ENCODE assay signal across 18 cellular contexts in the genomic region with DNA sequence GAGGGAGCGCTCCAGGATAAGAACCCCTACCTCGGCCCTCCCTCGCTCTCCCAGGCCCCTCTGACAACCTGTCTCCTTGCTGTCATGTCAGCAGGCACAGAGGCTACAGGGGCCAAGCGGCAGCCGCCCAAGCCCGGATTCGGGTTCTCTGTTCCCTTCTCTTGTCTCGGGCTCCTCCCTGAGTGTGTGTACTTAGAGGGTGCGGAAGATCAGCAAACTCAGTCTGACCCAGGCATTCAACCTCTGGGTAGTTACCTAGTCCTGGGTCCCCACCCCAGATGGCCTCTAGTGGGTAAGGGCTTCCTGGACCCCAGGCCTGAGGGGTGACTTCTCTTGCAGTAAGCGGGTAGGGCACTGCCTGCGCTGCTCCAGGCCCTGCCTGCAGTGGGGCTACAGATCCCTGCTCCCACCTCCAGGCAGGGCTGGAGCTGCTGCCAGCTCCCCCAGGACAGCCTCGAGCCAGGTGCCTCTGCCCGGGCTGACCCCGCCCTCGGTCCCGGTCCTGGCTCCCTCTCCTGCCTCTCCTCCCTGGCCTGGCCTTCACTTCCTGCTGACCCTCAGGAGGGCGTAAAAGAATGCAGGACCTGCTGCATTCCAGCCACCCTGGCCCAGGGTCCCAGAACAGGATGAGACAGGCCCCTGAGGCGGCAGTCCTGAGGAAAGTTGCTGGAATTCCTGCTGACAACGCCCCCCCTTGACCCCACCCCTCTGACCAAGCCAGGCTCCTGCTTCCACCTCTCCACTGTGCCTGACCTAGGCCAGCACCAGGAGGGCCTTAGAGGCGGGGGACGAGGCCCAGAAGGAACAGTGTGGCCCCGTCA. TPM values are rescaled to one million over a fixed set of nuclear protein-coding genes. Genes with fewer than 3 reads are reported as not detected.
DNase-seq lines count a peak whose midpoint lies in the region; ATAC-seq and TF ChIP-seq lines count a peak whose summit lies in the region.
"Had no signal": no experiment of that assay in that cellular context is flagged by ENCODE, and none has a peak within 500 bp of the region (broad histone marks: within the 10 kb centered on the region; RNA-seq: fewer than 3 reads in every experiment).

No MANE protein-coding gene starts in this region.

- no peak overlapping the region for H3K9ac ChIP-seq in neural cell (ENCODE audit: low read length)

- H3F3A ChIP-seq in neural cell (ENCODE audit: insufficient read depth, low read length, poor library complexity, severe bottlenecking): no peaks in the 10 kb centered on the region

- no peak overlapping the region for H3K27ac ChIP-seq in neural cell (ENCODE audit: low read length)
- H3K27ac ChIP-seq: foreskin keratinocyte had no signal

- no peak for TF ChIP-seq CTCF in natural killer cell (IDR thresholded peaks at IDR 0.05)
- TF ChIP-seq CTCF in glutamatergic neuron (IDR thresholded peaks at IDR 0.05; ENCODE audit: partially characterized antibody, unreplicated experiment): no peak
- TF ChIP-seq CTCF in neural cell (IDR thresholded peaks at IDR 0.05; ENCODE audit: poor library complexity, severe bottlenecking): no peak

- no peaks in the 10 kb centered on the region for H3K9me2 ChIP-seq in neural cell (ENCODE audit: insufficient read depth, low read length)

- DNase-seq in natural killer cell: no peak
- no peak for DNase-seq in natural killer cell treated with Interleukin-12 subunit alpha and Interleukin-12 subunit beta and Interleukin-15 and Interleukin-18, amount 100 ng/mL, for 72 hours (ENCODE audit: low spot score)
- peak; percentile 17 for DNase-seq in glutamatergic neuron
- DNase-seq in OCI-M1 (lab: John Stamatoyannopoulos, UW): no peak
- DNase-seq in COR-L47 (lab: John Stamatoyannopoulos, UW): no peak
- DNase-seq: ACHN; activated CD8-positive, alpha-beta T cell treated with anti-CD3 and anti-CD28 coated beads for 36 hours; CD8-positive, alpha-beta memory T cell; foreskin keratinocyte; midbrain; NCI-H1436; SHP77 treated with DMSO at 0.1 percent for 48 hours had no signal

- no peaks in the 10 kb centered on the region for H3K27me3 ChIP-seq in neural cell (ENCODE audit: insufficient read depth, low read depth, low read length)
- H3K27me3 ChIP-seq: adrenal gland had no signal

- H3K36me3 ChIP-seq in neural cell (ENCODE audit: insufficient read depth, low read length): no peaks in the 10 kb centered on the region

- H3K79me2 ChIP-seq in neural cell (replicated peaks; ENCODE audit: insufficient read depth, low read length): peaks cover 33% of the 10 kb centered on the region

- peaks cover 5 to 12% of the 10 kb centered on the region in 2 donors for H3K4me1 Mint-ChIP-seq in natural killer cell
- H3K4me1 Mint-ChIP-seq in natural killer cell treated with Interleukin-12 subunit alpha and Interleukin-12 subunit beta and Interleukin-15 and Interleukin-18, amount 100 ng/mL, for 72 hours (ENCODE audit: low read depth in 2 of 2): peaks cover 0 to 9% of the 10 kb centered on the region in 2 donors
- H3K4me1 Mint-ChIP-seq in glutamatergic neuron (ENCODE audit: low read depth, unreplicated experiment): peaks cover 8% of the 10 kb centered on the region

- H3K4me3 Mint-ChIP-seq in natural killer cell (peak overlapping the region; percentile 40), glutamatergic neuron (ENCODE audit: unreplicated experiment) (no peak overlapping the region)
- no peak overlapping the region for H3K4me3 Mint-ChIP-seq in natural killer cell treated with Interleukin-12 subunit alpha and Interleukin-12 subunit beta and Interleukin-15 and Interleukin-18, amount 100 ng/mL, for 72 hours
- H3K4me3 Mint-ChIP-seq: activated CD8-positive, alpha-beta T cell treated with anti-CD3 and anti-CD28 coated beads for 36 hours; CD8-positive, alpha-beta memory T cell; central memory CD8-positive, alpha-beta T cell; stimulated activated naive CD8-positive, alpha-beta T cell treated with anti-CD3 and anti-CD28 coated beads, Interleukin-15, Interleukin-2, amounts not matched to agents 100 ng/mL and 50 ng/mL, for 24 hours had no signal

- H4K20me1 ChIP-seq in neural cell (ENCODE audit: insufficient read depth): no peaks in the 10 kb centered on the region

- intact Hi-C loops in natural killer cell (cut with micrococcal nuclease): no loop called here

- H3K4me2 ChIP-seq in neural cell (ENCODE audit: low read length): no peak overlapping the region

- H3K36me3 Mint-ChIP-seq in natural killer cell: no peaks in the 10 kb centered on the region
- no peaks in the 10 kb centered on the region for H3K36me3 Mint-ChIP-seq in natural killer cell treated with Interleukin-12 subunit alpha and Interleukin-12 subunit beta and Interleukin-15 and Interleukin-18, amount 100 ng/mL, for 72 hours
- no peaks in the 10 kb centered on the region for H3K36me3 Mint-ChIP-seq in glutamatergic neuron (ENCODE audit: unreplicated experiment)
- H3K36me3 Mint-ChIP-seq: CD8-positive, alpha-beta memory T cell had no signal

- no peak for TF ChIP-seq EP300 in neural cell (conservative IDR thresholded peaks at IDR 0.05; ENCODE audit: poor library complexity, severe bottlenecking)

- no peaks in the 10 kb centered on the region for H3K9me3 Mint-ChIP-seq in natural killer cell
- no peaks in the 10 kb centered on the region for H3K9me3 Mint-ChIP-seq in natural killer cell treated with Interleukin-12 subunit alpha and Interleukin-12 subunit beta and Interleukin-15 and Interleukin-18, amount 100 ng/mL, for 72 hours
- peaks cover 12% of the 10 kb centered on the region for H3K9me3 Mint-ChIP-seq in glutamatergic neuron (ENCODE audit: unreplicated experiment)
- H3K9me3 Mint-ChIP-seq: activated CD8-positive, alpha-beta T cell treated with anti-CD3 and anti-CD28 coated beads for 36 hours; CD8-positive, alpha-beta memory T cell; central memory CD8-positive, alpha-beta T cell; stimulated activated naive CD8-positive, alpha-beta T cell treated with anti-CD3 and anti-CD28 coated beads, Interleukin-15, Interleukin-2, amounts not matched to agents 100 ng/mL and 50 ng/mL, for 24 hours had no signal

- peak overlapping the region; percentile 93 for H3K4me3 ChIP-seq in neural cell (ENCODE audit: low read length)
- H3K4me3 ChIP-seq: adrenal gland had no signal

- no peaks in the 10 kb centered on the region for H3K9me3 ChIP-seq in neural cell (ENCODE audit: low read length)
- H3K9me3 ChIP-seq: adrenal gland had no signal

- TF ChIP-seq RAD21 in neural cell (conservative IDR thresholded peaks at IDR 0.05): no peak

- H2AFZ ChIP-seq in neural cell (ENCODE audit: low read depth, low read length): no peak overlapping the region

- H3K27me3 Mint-ChIP-seq in natural killer cell (ENCODE audit: low read depth in 2 of 2): peaks cover 12 to 17% of the 10 kb centered on the region in 2 donors
- peaks cover 9 to 10% of the 10 kb centered on the region in 2 donors for H3K27me3 Mint-ChIP-seq in natural killer cell treated with Interleukin-12 subunit alpha and Interleukin-12 subunit beta and Interleukin-15 and Interleukin-18, amount 100 ng/mL, for 72 hours
- peaks cover 21% of the 10 kb centered on the region for H3K27me3 Mint-ChIP-seq in glutamatergic neuron (ENCODE audit: unreplicated experiment)

- H3K27ac Mint-ChIP-seq in natural killer cell (no peak overlapping the region), glutamatergic neuron (ENCODE audit: unreplicated experiment) (no peak overlapping the region)
- no peak overlapping the region for H3K27ac Mint-ChIP-seq in natural killer cell treated with Interleukin-12 subunit alpha and Interleukin-12 subunit beta and Interleukin-15 and Interleukin-18, amount 100 ng/mL, for 72 hours
- H3K27ac Mint-ChIP-seq: activated CD8-positive, alpha-beta T cell treated with anti-CD3 and anti-CD28 coated beads for 36 hours; stimulated activated naive CD8-positive, alpha-beta T cell treated with anti-CD3 and anti-CD28 coated beads, Interleukin-15, Interleukin-2, amounts not matched to agents 100 ng/mL and 50 ng/mL, for 24 hours had no signal

- ATAC-seq in natural killer cell: no peak
- no peak for ATAC-seq in natural killer cell treated with Interleukin-12 subunit alpha and Interleukin-12 subunit beta and Interleukin-15 and Interleukin-18, amount 100 ng/mL, for 72 hours
- no peak for ATAC-seq in HG02970 (IDR thresholded peaks at IDR 0.05; ENCODE audit: low FRiP score, unreplicated experiment)
- ATAC-seq in GM21515 (IDR thresholded peaks at IDR 0.05; ENCODE audit: unreplicated experiment): no peak
- ATAC-seq: activated CD8-positive, alpha-beta T cell treated with anti-CD3 and anti-CD28 coated beads for 36 hours had no signal

TF ChIP-seq in neural cell, 6 proteins besides CTCF, POLR2A, EP300 and RAD21 (continues in another document):
- TF ChIP-seq SMC3 (conservative IDR thresholded peaks at IDR 0.05; ENCODE audit: poor library complexity): no peak
- TF ChIP-seq MXI1 (conservative IDR thresholded peaks at IDR 0.05; ENCODE audit: poor library complexity, severe bottlenecking): no peak
- TF ChIP-seq TAF1 (IDR thresholded peaks at IDR 0.05; ENCODE audit: low read depth): no peak
- no peak for TF ChIP-seq EZH2 (IDR thresholded peaks at IDR 0.05; ENCODE audit: borderline replicate concordance, insufficient read depth, low read length, poor library complexity, severe bottlenecking)

RNA-seq across cellular contexts. Expression of gene GPC1, which starts 22.0 kb away (rescaled TPM):
- total RNA-seq in natural killer cell (1 to 10 TPM in 1 of 3 donors, under 1 TPM in 2; 0.79 to 1.4 (median 0.94) TPM), glutamatergic neuron (ENCODE audit: unreplicated experiment) (155 TPM)
- total RNA-seq in natural killer cell treated with Interleukin-12 subunit alpha and Interleukin-12 subunit beta and Interleukin-15 and Interleukin-18, amount 100 ng/mL, for 72 hours: 1 to 10 TPM; 1.2 to 1.8 TPM
- polyA plus RNA-seq in neural cell: 74.0 and 101 TPM in 2 replicates
- polyA minus RNA-seq in neural cell: 61.9 and 76.0 TPM in 2 replicates

Comparison
In these comparisons a context has a peak if more than half of its experiments do, and no peak if none do; other contexts are left out.
1. RNA of gene GPC1, which starts 22.0 kb away (total RNA-seq): 155 TPM in glutamatergic neuron (single experiment); 1.2 to 1.8 TPM in natural killer cell treated with Interleukin-12 subunit alpha and Interleukin-12 subunit beta and Interleukin-15 and Interleukin-18, amount 100 ng/mL, for 72 hours and 0.79 to 1.4 TPM in natural killer cell; every median in the first group is over 10 times any median in the second.